In the genomic region with DNA sequence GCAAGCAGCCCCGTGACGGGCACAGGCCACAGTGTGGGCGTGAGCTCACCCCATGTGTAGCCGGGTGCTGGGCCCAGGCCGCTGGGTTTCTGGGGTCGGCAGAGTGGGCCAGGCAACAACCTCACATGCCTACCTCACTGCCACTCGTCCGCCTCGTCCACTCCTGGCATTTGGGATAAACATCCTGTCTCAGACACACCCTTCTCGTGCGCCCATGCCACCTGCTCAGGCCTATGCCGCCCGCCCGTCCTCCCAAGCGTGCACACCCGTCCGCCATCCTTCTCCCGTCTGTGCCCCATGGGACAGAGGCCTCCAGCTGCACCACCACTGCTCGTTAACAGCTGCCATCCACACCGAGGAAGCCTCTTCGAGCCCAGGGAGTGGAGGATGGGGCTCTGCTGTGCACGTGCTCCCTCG, we compare ENCODE assay signal across 14 cellular contexts.
A peak's percentile ranks its signal among the peaks of the same experiment; 100 is the strongest.
DNase-seq lines count a peak whose midpoint lies in the region; ATAC-seq, FAIRE-seq and TF ChIP-seq lines count a peak whose summit lies in the region.
"Had no signal": no experiment of that assay in that cellular context is flagged by ENCODE, and none has a peak within 500 bp of the region (broad histone marks: within the 10 kb centered on the region; RNA-seq: fewer than 3 reads in every experiment).

No MANE protein-coding gene starts in this region.

- peaks cover 39% of the 10 kb centered on the region for H3K36me3 Mint-ChIP-seq in stimulated activated naive CD8-positive, alpha-beta T cell treated with anti-CD3 and anti-CD28 coated beads, Interleukin-15, Interleukin-2, amounts not matched to agents 100 ng/mL and 50 ng/mL, for 24 hours (ENCODE audit: low read depth)

- no peaks in the 10 kb centered on the region for H3K79me2 ChIP-seq in GM12878 (ENCODE audit: control insufficient read depth, insufficient read depth, low read length)
- H3K79me2 ChIP-seq: parathyroid adenoma had no signal

- SMC1A ChIA-PET in GM12878 (lab: Charles Lee; ENCODE audit: uncharacterized antibody, unreplicated experiment), result interaction anchor here (1.0 kb wide), 1 partner anchor 68 kb away, joined by 4 read pairs; no protein-coding TSS in a partner anchor

- H3K27me3 ChIP-seq in GM12878 (replicated peaks in 1 of 2; ENCODE audit: control insufficient read depth in 2 of 2, insufficient read depth in 2 of 2, low read length in 1 of 2) (no peaks in the 10 kb centered on the region), esophagus muscularis mucosa (no peaks in the 10 kb centered on the region)

- H3K4me2 ChIP-seq in GM12878 (ENCODE audit: control insufficient read depth, insufficient read depth), result no peak overlapping the region

- TF ChIP-seq POLR2A in GM12878 (IDR thresholded peaks at IDR 0.05; ENCODE audit: low read depth, low read length) (peak; percentile 44; the same call in 1 of the 2 replicates), esophagus muscularis mucosa (IDR thresholded peaks at IDR 0.05; ENCODE audit: low read depth) (no peak)

- 46% methylated on average over 23 of the region's 23 CpGs for WGBS in GM12878 (ENCODE audit: insufficient coverage, insufficient replicate concordance, low lambda C conversion rate, missing lambda C conversion rate)
- WGBS in esophagus muscularis mucosa, result 92% methylated on average over 14 of the region's 23 CpGs

- TF ChIP-seq RAD21 in GM12878 (IDR thresholded peaks at IDR 0.05; ENCODE audit: insufficient read depth, low read depth, low read length), result no peak

- peak overlapping the region; percentile 58 for H3K27ac Mint-ChIP-seq in stimulated activated naive CD8-positive, alpha-beta T cell treated with anti-CD3 and anti-CD28 coated beads, Interleukin-15, Interleukin-2, amounts not matched to agents 100 ng/mL and 50 ng/mL, for 24 hours

- no peak for DNase-seq in stimulated activated naive CD8-positive, alpha-beta T cell treated with anti-CD3 and anti-CD28 coated beads, Interleukin-15, Interleukin-2, amounts not matched to agents 100 U/mL and 50 U/mL, for 24 hours
- peak; percentile 88 for DNase-seq in NCI-H2171 treated with DMSO at 0.1 percent for 48 hours (lab: John Stamatoyannopoulos, UW)
- no peak for DNase-seq in GM12878 (ENCODE audit: low read depth, low spot score)
- DNase-seq in posterior vena cava (ENCODE audit: low spot score), result no peak
- DNase-seq in COR-L47 (lab: John Stamatoyannopoulos, UW), result no peak
- no peak for DNase-seq in esophagus muscularis mucosa (ENCODE audit: extremely low spot score)
- DNase-seq: head of caudate nucleus; kidney; midbrain; stimulated activated CD4-positive, alpha-beta T cell treated with anti-CD3 and anti-CD28 coated beads, Interleukin-12 subunit alpha, Interleukin-12 subunit beta, amount 100 ng/mL, for 4 hours had no signal

- no peak for FAIRE-seq in GM12878 (lab: Jason Lieb, UNC)
- FAIRE-seq: colon, kidney had no signal

- ATAC-seq in stimulated activated naive CD8-positive, alpha-beta T cell treated with anti-CD3 and anti-CD28 coated beads, Interleukin-15, Interleukin-2, amounts not matched to agents 100 U/mL and 50 U/mL, for 24 hours, result no peak
- ATAC-seq in GM12878, result peak; percentile 5; the same call in 2 of the 3 replicates
- ATAC-seq in GM21381 (IDR thresholded peaks at IDR 0.05; ENCODE audit: unreplicated experiment), result no peak

- TF ChIP-seq EP300 in GM12878 (IDR thresholded peaks at IDR 0.05; ENCODE audit: borderline replicate concordance in 1 of 2, control insufficient read depth in 1 of 2, low read depth in 2 of 2, low read length in 2 of 2) (no peak), esophagus muscularis mucosa (IDR thresholded peaks at IDR 0.05) (no peak)

- CTCF ChIA-PET in GM12878 (lab: Yijun Ruan, JAX), result interaction anchor here (1.2 to 1.9 kb wide), 3 partner anchors 21 to 68 kb away, joined by 4 to 10 read pairs (median 6); no protein-coding TSS in a partner anchor

- H3K27ac ChIP-seq in GM12878 (ENCODE audit: control insufficient read depth, insufficient read depth), result no peak overlapping the region
- no peak overlapping the region for H3K27ac ChIP-seq in esophagus muscularis mucosa (replicated peaks in 1 of 4)
- H3K27ac ChIP-seq: parathyroid adenoma had no signal

- no peak overlapping the region for H3K9ac ChIP-seq in GM12878 (ENCODE audit: control insufficient read depth, insufficient read depth, low read length)
- H3K9ac ChIP-seq: parathyroid adenoma had no signal

- H3K4me3 Mint-ChIP-seq in stimulated activated naive CD8-positive, alpha-beta T cell treated with anti-CD3 and anti-CD28 coated beads, Interleukin-15, Interleukin-2, amounts not matched to agents 100 ng/mL and 50 ng/mL, for 24 hours, result peak overlapping the region; percentile 26

- in situ Hi-C loops in GM12878 (cut with MboI), result no loop called here

- intact Hi-C loops in GM12878 (cut with micrococcal nuclease; ENCODE audit: unreplicated experiment), result loop anchor here (5.0 kb wide), 1 partner anchor 66 kb away; the partner anchor contains the start of gene KLHDC4
- intact Hi-C loops in posterior vena cava (cut with DNase I), result no loop called here
- intact Hi-C loops in esophagus muscularis mucosa (cut with DNase I), result no loop called here

- H3K4me1 ChIP-seq in GM12878 (ENCODE audit: control insufficient read depth, insufficient read depth, low read length) (peaks cover 46% of the 10 kb centered on the region), esophagus muscularis mucosa (peaks cover 0 to 11% (median 6%) of the 10 kb centered on the region in 4 donors)
- H3K4me1 ChIP-seq: parathyroid adenoma had no signal

- H2AFZ ChIP-seq in GM12878 (ENCODE audit: control insufficient read depth, low read depth, low read length), result no peak overlapping the region
- H2AFZ ChIP-seq: parathyroid adenoma had no signal

- TF ChIP-seq CTCF in GM12878 (IDR thresholded peaks at IDR 0.05 in 2 of 3, conservative IDR thresholded peaks at IDR 0.05 in 1 of 3; ENCODE audit: control insufficient read depth in 2 of 3, extremely low read depth in 1 of 3, insufficient read depth in 1 of 3, low read depth in 3 of 3, low read length in 3 of 3) (no peak), esophagus muscularis mucosa (IDR thresholded peaks at IDR 0.05) (no peak)

- H3K4me3 ChIP-seq in GM12878, result no peak overlapping the region
- H3K4me3 ChIP-seq in esophagus muscularis mucosa, result no peak overlapping the region

- no peaks in the 10 kb centered on the region for H3K9me3 Mint-ChIP-seq in stimulated activated naive CD8-positive, alpha-beta T cell treated with anti-CD3 and anti-CD28 coated beads, Interleukin-15, Interleukin-2, amounts not matched to agents 100 ng/mL and 50 ng/mL, for 24 hours

- POLR2A ChIA-PET in GM12878 (lab: Charles Lee), result no interaction called here

- BruUV-seq in GM12878 (replicated peaks; lab: Mats Ljungman, UMichigan), result no TSS peak

- RAD21 ChIA-PET in GM12878 (lab: Charles Lee; ENCODE audit: unreplicated experiment), result interaction anchor here (1.1 kb wide), 1 partner anchor 68 kb away, joined by 3 read pairs; no protein-coding TSS in a partner anchor

- no peaks in the 10 kb centered on the region for H3K27me3 Mint-ChIP-seq in stimulated activated naive CD8-positive, alpha-beta T cell treated with anti-CD3 and anti-CD28 coated beads, Interleukin-15, Interleukin-2, amounts not matched to agents 100 ng/mL and 50 ng/mL, for 24 hours

- H4K20me1 ChIP-seq in GM12878 (ENCODE audit: control insufficient read depth, insufficient read depth), result no peaks in the 10 kb centered on the region

- H3K36me3 ChIP-seq in GM12878 (ENCODE audit: control insufficient read depth in 2 of 2, insufficient read depth in 2 of 2, low read length in 1 of 2) (peaks cover 6 to 12% of the 10 kb centered on the region in 2 experiments; a peak in 2 of 4 replicates), esophagus muscularis mucosa (peaks cover 0 to 70% (median 39%) of the 10 kb centered on the region in 4 donors)

- peaks cover 47% of the 10 kb centered on the region for H3K4me1 Mint-ChIP-seq in stimulated activated naive CD8-positive, alpha-beta T cell treated with anti-CD3 and anti-CD28 coated beads, Interleukin-15, Interleukin-2, amounts not matched to agents 100 ng/mL and 50 ng/mL, for 24 hours (ENCODE audit: low read depth)

- H3K9me3 ChIP-seq in GM12878 (replicated peaks; ENCODE audit: control insufficient read depth, insufficient read depth, low read length) (no peaks in the 10 kb centered on the region), esophagus muscularis mucosa (no peaks in the 10 kb centered on the region)

TF ChIP-seq in GM12878, 131 proteins besides CTCF, POLR2A, EP300 and RAD21:
- TF ChIP-seq ZNF274 (IDR thresholded peaks at IDR 0.05; ENCODE audit: insufficient read depth, insufficient read length), result no peak
- TF ChIP-seq, protein P1, sequence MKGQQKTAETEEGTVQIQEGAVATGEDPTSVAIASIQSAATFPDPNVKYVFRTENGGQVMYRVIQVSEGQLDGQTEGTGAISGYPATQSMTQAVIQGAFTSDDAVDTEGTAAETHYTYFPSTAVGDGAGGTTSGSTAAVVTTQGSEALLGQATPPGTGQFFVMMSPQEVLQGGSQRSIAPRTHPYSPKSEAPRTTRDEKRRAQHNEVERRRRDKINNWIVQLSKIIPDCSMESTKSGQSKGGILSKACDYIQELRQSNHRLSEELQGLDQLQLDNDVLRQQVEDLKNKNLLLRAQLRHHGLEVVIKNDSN (IDR thresholded peaks at IDR 0.05; ENCODE audit: borderline replicate concordance, extremely low read length, insufficient read depth, low read depth, low read length), result peak; percentile 29
- 0 out of 2 replicates have a peak, but pooled peaks have one; percentile 60 for TF ChIP-seq TCF3 (IDR thresholded peaks at IDR 0.05; ENCODE audit: borderline replicate concordance, insufficient read depth, low read depth, low read length)
TF ChIP-seq in GM12878: peak in this region for 2.
